Comparison of ENCODE assay signal across 1 cellular context in the genomic region with DNA sequence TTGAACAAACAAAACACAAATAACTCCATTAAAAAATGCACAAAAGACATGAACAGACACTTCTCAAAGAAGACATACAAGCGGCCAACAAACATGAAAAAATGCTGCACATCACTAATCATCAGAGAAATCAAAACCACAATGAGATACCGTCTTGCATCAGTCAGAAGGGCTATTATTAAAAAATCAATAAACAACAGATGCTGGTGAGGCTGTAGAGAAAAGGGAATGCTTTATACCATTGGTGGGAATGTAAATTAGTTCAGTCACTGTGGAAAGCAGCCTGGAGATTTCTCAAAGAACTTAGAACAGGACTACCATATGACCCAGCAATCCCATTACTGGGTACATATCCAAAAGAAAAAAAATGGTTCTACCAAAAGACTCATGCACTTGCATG.
TF ChIP-seq lines count a peak whose summit lies in the region.

No MANE protein-coding gene starts in this region.

TF ChIP-seq in SK-N-SH treated with all-trans-retinoic acid at 6 μM for 48 hours, 23 proteins besides CTCF, POLR2A, EP300 and RAD21 (continued from another document):
- TF ChIP-seq ARNTL (CRISPR knock-in tag; IDR thresholded peaks at IDR 0.05; ENCODE audit: borderline replicate concordance, low read depth), result no peak
